In the genomic region with DNA sequence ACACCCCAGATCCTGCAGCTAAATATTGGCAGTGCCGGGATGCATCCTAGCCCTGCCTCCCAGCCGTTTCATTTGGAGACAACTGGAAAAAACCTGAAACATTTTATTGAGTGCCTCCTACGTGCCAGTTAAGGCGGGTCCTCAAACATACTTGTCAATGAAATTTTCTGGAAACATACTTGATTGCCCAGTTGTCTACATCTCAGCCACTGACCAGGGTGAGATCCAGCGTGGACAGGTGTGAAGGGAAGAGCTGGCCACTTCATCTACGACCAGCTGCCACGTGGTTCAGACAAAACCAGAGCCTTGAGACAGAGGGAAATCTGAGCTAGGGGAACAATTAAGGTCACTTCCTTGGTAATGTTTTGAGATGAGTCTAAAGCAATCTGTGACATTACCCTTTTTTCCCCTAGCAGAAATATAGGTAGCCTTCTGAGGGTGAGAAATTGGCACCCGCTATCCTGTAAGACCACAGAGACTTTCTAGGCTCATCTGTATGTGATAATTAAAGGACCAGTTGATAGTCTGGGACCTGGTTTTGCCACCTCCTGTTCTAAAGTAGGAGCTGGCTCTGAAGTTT, we compare ENCODE assay signal across 1 cellular context.
TF ChIP-seq lines count a peak whose summit lies in the region.

No MANE protein-coding gene starts in this region.

TF ChIP-seq in GM12878, 131 proteins besides CTCF, POLR2A, EP300 and RAD21 (continued from another document):
- TF ChIP-seq E4F1 (IDR thresholded peaks at IDR 0.05; ENCODE audit: borderline replicate concordance, partially characterized antibody) (no peak), ZNF24 (IDR thresholded peaks at IDR 0.05) (no peak), CREB1 (IDR thresholded peaks at IDR 0.05; ENCODE audit: low read depth) (no peak), TCF12 (IDR thresholded peaks at IDR 0.05; ENCODE audit: low read depth, low read length) (no peak), SMC3 (IDR thresholded peaks at IDR 0.05; ENCODE audit: borderline replicate concordance, low read length) (no peak), BACH1 (IDR thresholded peaks at IDR 0.05; ENCODE audit: borderline replicate concordance) (no peak), HCFC1 (IDR thresholded peaks at IDR 0.05; ENCODE audit: low read length) (no peak), BCL3 (IDR thresholded peaks at IDR 0.05; ENCODE audit: borderline replicate concordance, insufficient read depth, low read depth, low read length, poor library complexity, severe bottlenecking) (no peak), CHD4 (IDR thresholded peaks at IDR 0.05) (no peak), SUZ12 (IDR thresholded peaks at IDR 0.05; ENCODE audit: unreplicated experiment) (no peak), HDAC2 (IDR thresholded peaks at IDR 0.05) (no peak), BMI1 (IDR thresholded peaks at IDR 0.05; ENCODE audit: borderline replicate concordance) (no peak)
- TF ChIP-seq, protein P1, sequence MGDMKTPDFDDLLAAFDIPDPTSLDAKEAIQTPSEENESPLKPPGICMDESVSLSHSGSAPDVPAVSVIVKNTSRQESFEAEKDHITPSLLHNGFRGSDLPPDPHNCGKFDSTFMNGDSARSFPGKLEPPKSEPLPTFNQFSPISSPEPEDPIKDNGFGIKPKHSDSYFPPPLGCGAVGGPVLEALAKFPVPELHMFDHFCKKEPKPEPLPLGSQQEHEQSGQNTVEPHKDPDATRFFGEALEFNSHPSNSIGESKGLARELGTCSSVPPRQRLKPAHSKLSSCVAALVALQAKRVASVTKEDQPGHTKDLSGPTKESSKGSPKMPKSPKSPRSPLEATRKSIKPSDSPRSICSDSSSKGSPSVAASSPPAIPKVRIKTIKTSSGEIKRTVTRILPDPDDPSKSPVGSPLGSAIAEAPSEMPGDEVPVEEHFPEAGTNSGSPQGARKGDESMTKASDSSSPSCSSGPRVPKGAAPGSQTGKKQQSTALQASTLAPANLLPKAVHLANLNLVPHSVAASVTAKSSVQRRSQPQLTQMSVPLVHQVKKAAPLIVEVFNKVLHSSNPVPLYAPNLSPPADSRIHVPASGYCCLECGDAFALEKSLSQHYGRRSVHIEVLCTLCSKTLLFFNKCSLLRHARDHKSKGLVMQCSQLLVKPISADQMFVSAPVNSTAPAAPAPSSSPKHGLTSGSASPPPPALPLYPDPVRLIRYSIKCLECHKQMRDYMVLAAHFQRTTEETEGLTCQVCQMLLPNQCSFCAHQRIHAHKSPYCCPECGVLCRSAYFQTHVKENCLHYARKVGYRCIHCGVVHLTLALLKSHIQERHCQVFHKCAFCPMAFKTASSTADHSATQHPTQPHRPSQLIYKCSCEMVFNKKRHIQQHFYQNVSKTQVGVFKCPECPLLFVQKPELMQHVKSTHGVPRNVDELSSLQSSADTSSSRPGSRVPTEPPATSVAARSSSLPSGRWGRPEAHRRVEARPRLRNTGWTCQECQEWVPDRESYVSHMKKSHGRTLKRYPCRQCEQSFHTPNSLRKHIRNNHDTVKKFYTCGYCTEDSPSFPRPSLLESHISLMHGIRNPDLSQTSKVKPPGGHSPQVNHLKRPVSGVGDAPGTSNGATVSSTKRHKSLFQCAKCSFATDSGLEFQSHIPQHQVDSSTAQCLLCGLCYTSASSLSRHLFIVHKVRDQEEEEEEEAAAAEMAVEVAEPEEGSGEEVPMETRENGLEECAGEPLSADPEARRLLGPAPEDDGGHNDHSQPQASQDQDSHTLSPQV (IDR thresholded peaks at IDR 0.05) = no peak
- TF ChIP-seq, protein P2, sequence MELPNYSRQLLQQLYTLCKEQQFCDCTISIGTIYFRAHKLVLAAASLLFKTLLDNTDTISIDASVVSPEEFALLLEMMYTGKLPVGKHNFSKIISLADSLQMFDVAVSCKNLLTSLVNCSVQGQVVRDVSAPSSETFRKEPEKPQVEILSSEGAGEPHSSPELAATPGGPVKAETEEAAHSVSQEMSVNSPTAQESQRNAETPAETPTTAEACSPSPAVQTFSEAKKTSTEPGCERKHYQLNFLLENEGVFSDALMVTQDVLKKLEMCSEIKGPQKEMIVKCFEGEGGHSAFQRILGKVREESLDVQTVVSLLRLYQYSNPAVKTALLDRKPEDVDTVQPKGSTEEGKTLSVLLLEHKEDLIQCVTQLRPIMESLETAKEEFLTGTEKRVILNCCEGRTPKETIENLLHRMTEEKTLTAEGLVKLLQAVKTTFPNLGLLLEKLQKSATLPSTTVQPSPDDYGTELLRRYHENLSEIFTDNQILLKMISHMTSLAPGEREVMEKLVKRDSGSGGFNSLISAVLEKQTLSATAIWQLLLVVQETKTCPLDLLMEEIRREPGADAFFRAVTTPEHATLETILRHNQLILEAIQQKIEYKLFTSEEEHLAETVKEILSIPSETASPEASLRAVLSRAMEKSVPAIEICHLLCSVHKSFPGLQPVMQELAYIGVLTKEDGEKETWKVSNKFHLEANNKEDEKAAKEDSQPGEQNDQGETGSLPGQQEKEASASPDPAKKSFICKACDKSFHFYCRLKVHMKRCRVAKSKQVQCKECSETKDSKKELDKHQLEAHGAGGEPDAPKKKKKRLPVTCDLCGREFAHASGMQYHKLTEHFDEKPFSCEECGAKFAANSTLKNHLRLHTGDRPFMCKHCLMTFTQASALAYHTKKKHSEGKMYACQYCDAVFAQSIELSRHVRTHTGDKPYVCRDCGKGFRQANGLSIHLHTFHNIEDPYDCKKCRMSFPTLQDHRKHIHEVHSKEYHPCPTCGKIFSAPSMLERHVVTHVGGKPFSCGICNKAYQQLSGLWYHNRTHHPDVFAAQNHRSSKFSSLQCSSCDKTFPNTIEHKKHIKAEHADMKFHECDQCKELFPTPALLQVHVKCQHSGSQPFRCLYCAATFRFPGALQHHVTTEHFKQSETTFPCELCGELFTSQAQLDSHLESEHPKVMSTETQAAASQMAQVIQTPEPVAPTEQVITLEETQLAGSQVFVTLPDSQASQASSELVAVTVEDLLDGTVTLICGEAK (IDR thresholded peaks at IDR 0.05; ENCODE audit: borderline replicate concordance) = no peak
TF ChIP-seq in GM12878: peak in this region for 0.
